10 cellular contexts compared by ENCODE assay signal in the genomic region with DNA sequence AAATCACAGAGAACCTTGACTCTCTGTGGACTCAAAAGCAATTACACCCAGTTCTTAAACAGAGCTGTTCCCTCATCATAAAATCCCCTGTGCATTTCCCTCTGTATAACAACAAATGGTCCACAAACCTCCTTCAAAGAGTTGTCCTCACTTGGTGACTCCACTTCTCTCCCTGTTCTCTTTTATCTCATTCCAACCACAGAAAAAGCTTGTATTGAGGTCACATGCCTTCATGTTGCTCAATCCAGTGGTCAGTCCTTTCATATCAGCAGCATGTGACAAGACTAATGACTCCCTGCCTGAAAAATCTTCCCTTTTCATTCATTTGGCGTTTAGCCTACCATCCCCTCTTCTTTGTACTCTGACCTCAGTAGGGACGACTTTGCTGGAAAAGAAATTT.
A peak's percentile ranks its signal among the peaks of the same experiment; 100 is the strongest.
DNase-seq lines count a peak whose midpoint lies in the region; ATAC-seq and TF ChIP-seq lines count a peak whose summit lies in the region.
"Had no signal": no experiment of that assay in that cellular context is flagged by ENCODE, and none has a peak within 500 bp of the region (broad histone marks: within the 10 kb centered on the region; RNA-seq: fewer than 3 reads in every experiment).

No MANE protein-coding gene starts in this region.

- DNase-seq in KBM-7, result peak; percentile 36
- DNase-seq in fibroblast of villous mesenchyme (ENCODE audit: low read depth), result peak; percentile 88
- DNase-seq in NCI-H2107 treated with DMSO at 0.1 percent for 48 hours (lab: John Stamatoyannopoulos, UW; ENCODE audit: unreplicated experiment), result no peak
- no peak for DNase-seq in effector memory CD4-positive, alpha-beta T cell
- DNase-seq in D341Med (ENCODE audit: low spot score), result no peak
- DNase-seq in anterior cingulate cortex (lab: John Stamatoyannopoulos, UW), result no peak
- DNase-seq: activated CD4-positive, alpha-beta T cell treated with anti-CD3 and anti-CD28 coated beads, Interleukin-2, amount 50 U/mL, for 48 hours; CD4-positive, alpha-beta T cell had no signal

- in situ Hi-C loops in KBM-7 (cut with MboI; ENCODE audit: low pct_unique_long_range_greater_than_20kb, low sequenced_read_pairs), result no loop called here

- H3K27me3 ChIP-seq in ACC112 (ENCODE audit: insufficient read depth, low read length), result peaks cover 19% of the 10 kb centered on the region
- H3K27me3 ChIP-seq in effector memory CD4-positive, alpha-beta T cell (replicated peaks; ENCODE audit: control insufficient read depth, insufficient read depth, low read length, poor library complexity, severe bottlenecking), result no peaks in the 10 kb centered on the region

- no peaks in the 10 kb centered on the region for H3K9me3 ChIP-seq in effector memory CD4-positive, alpha-beta T cell (ENCODE audit: control insufficient read depth, low read length)

- peak overlapping the region; percentile 15; the same call in 1 of the 2 replicates for H3K27ac ChIP-seq in ACC112 (ENCODE audit: low read depth, low read length)
- no peak overlapping the region for H3K27ac ChIP-seq in effector memory CD4-positive, alpha-beta T cell (ENCODE audit: insufficient read depth, low read length, poor library complexity, severe bottlenecking)

- no peaks in the 10 kb centered on the region for H3K4me1 ChIP-seq in ACC112 (ENCODE audit: control insufficient read depth, insufficient read depth, low read length, unreplicated experiment)
- H3K4me1 ChIP-seq in effector memory CD4-positive, alpha-beta T cell (ENCODE audit: control insufficient read depth, insufficient read depth, low read length, poor library complexity, severe bottlenecking), result no peaks in the 10 kb centered on the region

- H3K4me3 ChIP-seq in ACC112 (ENCODE audit: low read depth, low read length) (no peak overlapping the region), fibroblast of villous mesenchyme (ENCODE audit: low read depth, low read length) (no peak overlapping the region)
- no peak overlapping the region for H3K4me3 ChIP-seq in effector memory CD4-positive, alpha-beta T cell (ENCODE audit: insufficient read depth, low read depth, low read length, poor library complexity, severe bottlenecking)

- H3K36me3 ChIP-seq in ACC112 (ENCODE audit: insufficient read depth, low read length), result no peaks in the 10 kb centered on the region
- H3K36me3 ChIP-seq in effector memory CD4-positive, alpha-beta T cell (ENCODE audit: control insufficient read depth, insufficient read depth, low read length), result no peaks in the 10 kb centered on the region

- TF ChIP-seq CTCF in fibroblast of villous mesenchyme (IDR thresholded peaks at IDR 0.05; ENCODE audit: insufficient read depth, low read depth, low read length), result no peak

- peak; percentile 26 for ATAC-seq in GM21423 (IDR thresholded peaks at IDR 0.05; ENCODE audit: unreplicated experiment)

- H3K79me2 ChIP-seq in ACC112 (ENCODE audit: control insufficient read depth, insufficient read depth, low read length, unreplicated experiment), result no peaks in the 10 kb centered on the region

- H2AFZ ChIP-seq in ACC112 (ENCODE audit: low read length, unreplicated experiment), result no peak overlapping the region

Comparison
In these comparisons a context has a peak if more than half of its experiments do, and no peak if none do; other contexts are left out.
1. DNase-seq: peak in KBM-7 (single experiment) and fibroblast of villous mesenchyme (single experiment); none in NCI-H2107 treated with DMSO at 0.1 percent for 48 hours (single experiment), effector memory CD4-positive, alpha-beta T cell (0 of 3), D341Med (single experiment) and anterior cingulate cortex (0 of 58).